In genomic region chr16:31472559-31473203, GRCh38 we compare ENCODE assay signal across 8 cellular contexts. TPM values are rescaled to one million over a fixed set of nuclear protein-coding genes. Genes with fewer than 3 reads are reported as not detected.
DNase-seq lines count a peak whose midpoint lies in the region; ATAC-seq, FAIRE-seq and TF ChIP-seq lines count a peak whose summit lies in the region.

No MANE protein-coding gene starts in this region.

- peak; percentile 89 for TF ChIP-seq CTCF in RWPE2 (IDR thresholded peaks at IDR 0.05; ENCODE audit: poor library complexity, severe bottlenecking)
- peak; percentile 84 for TF ChIP-seq CTCF in mammary epithelial cell (conservative IDR thresholded peaks at IDR 0.05 in 1 of 2, IDR thresholded peaks at IDR 0.05 in 1 of 2; ENCODE audit: extremely low read depth in 1 of 2, insufficient read depth in 1 of 2, low read depth in 1 of 2, low read length in 2 of 2)

- H3K9me3 ChIP-seq in HUES6 (ENCODE audit: control insufficient read depth, insufficient read depth, low read depth, low read length) (no peaks in the 10 kb centered on the region), RWPE2 (ENCODE audit: severe bottlenecking) (no peaks in the 10 kb centered on the region), mammary epithelial cell (replicated peaks; ENCODE audit: insufficient read depth, low read length) (no peaks in the 10 kb centered on the region), small intestine (ENCODE audit: control insufficient read depth, low read depth) (no peaks in the 10 kb centered on the region)

- intact Hi-C loops in mammary epithelial cell (cut with micrococcal nuclease) = loop anchor here (1.0 to 2.0 kb wide), 3 partner anchors 14 to 396 kb away; partner anchors contain the start of gene ARMC5

- WGBS in mammary epithelial cell (ENCODE audit: low coverage, missing lambda C conversion rate) = 40% methylated on average over 1 of the region's 24 CpGs
- WGBS in small intestine, 3 donors = 29 to 45% (median 39%) methylated on average over 24 of the region's 24 CpGs

- no peaks in the 10 kb centered on the region for H4K20me1 ChIP-seq in mammary epithelial cell (ENCODE audit: insufficient read depth, low read length)

- dilution Hi-C loops in mammary epithelial cell (cut with HindIII; ENCODE audit: low sequenced_read_pairs) = loop anchor here (25.0 kb wide), 1 partner anchor 285 kb away; the partner anchor contains the start of gene FUS

- H3K79me2 ChIP-seq in mammary epithelial cell (ENCODE audit: insufficient read depth, low read length) = no peaks in the 10 kb centered on the region

- CTCF ChIA-PET in mammary epithelial cell (lab: Charles Lee; ENCODE audit: low non-redundant PET) = interaction anchor here (0.5 to 0.6 kb wide), 2 partner anchors 12 to 54 kb away, joined by 3 to 12 read pairs; no protein-coding TSS in a partner anchor

- FAIRE-seq in small intestine (lab: Jason Lieb, UNC) = no peak

- H3K36me3 ChIP-seq in HUES6 (ENCODE audit: control insufficient read depth, insufficient read depth, low read length) = peaks cover 3% of the 10 kb centered on the region; the same call in 1 of the 2 replicates
- H3K36me3 ChIP-seq in RWPE2 (ENCODE audit: low read depth) = peaks cover 41% of the 10 kb centered on the region
- H3K36me3 ChIP-seq in mammary epithelial cell (ENCODE audit: insufficient read depth, low read length) = peaks cover 10% of the 10 kb centered on the region
- no peaks in the 10 kb centered on the region for H3K36me3 ChIP-seq in small intestine (ENCODE audit: control insufficient read depth in 2 of 2, insufficient read depth in 2 of 2, low read length in 2 of 2)

- H3K4me3 ChIP-seq in HUES6 (ENCODE audit: low read depth, low read length) (peak overlapping the region; percentile 92), RWPE2 (ENCODE audit: severe bottlenecking) (peak overlapping the region; percentile 58), mammary epithelial cell (replicated peaks in 1 of 3; ENCODE audit: insufficient read depth in 1 of 3, low read depth in 2 of 3, low read length in 3 of 3) (peak overlapping the region; percentile 60 to 72 (median 69)), small intestine (ENCODE audit: low read depth in 1 of 2, low read length in 2 of 2) (peak overlapping the region; percentile 33 to 68)

- DNase-seq in EL = peak; percentile 93
- DNase-seq in RWPE2 (ENCODE audit: low spot score) = peak; percentile 93
- peak; percentile 90 for DNase-seq in mammary epithelial cell
- peak; percentile 91 for DNase-seq in iPS-NIHi11 (ENCODE audit: low spot score)
- DNase-seq in small intestine = peak; percentile 74
- DNase-seq in effector CD4-positive, alpha-beta T cell = no peak

- H3K27me3 ChIP-seq in HUES6 (ENCODE audit: control insufficient read depth, insufficient read depth, low read length) (peaks cover 31% of the 10 kb centered on the region), RWPE2 (ENCODE audit: insufficient read depth, poor library complexity, severe bottlenecking) (no peaks in the 10 kb centered on the region), mammary epithelial cell (ENCODE audit: insufficient read depth, low read length) (no peaks in the 10 kb centered on the region), small intestine (ENCODE audit: control insufficient read depth in 2 of 2, insufficient read depth in 2 of 2, low read length in 2 of 2) (no peaks in the 10 kb centered on the region)

- 0 out of 2 replicates have a peak overlapping the region, but pooled peaks have one; percentile 46 for H3K27ac ChIP-seq in HUES6 (ENCODE audit: low read depth, low read length)
- H3K27ac ChIP-seq in RWPE2 (ENCODE audit: poor library complexity, severe bottlenecking) = peak overlapping the region; percentile 92
- H3K27ac ChIP-seq in mammary epithelial cell (ENCODE audit: insufficient read depth, low read depth, low read length) = peak overlapping the region; percentile 40
- peak overlapping the region in 1 of 2 donors; percentile 92 for H3K27ac ChIP-seq in small intestine (ENCODE audit: low read depth in 1 of 2, low read length in 1 of 2)

- H3K4me2 ChIP-seq in mammary epithelial cell (ENCODE audit: insufficient read depth, low read depth, low read length) = peak overlapping the region; percentile 88

- ATAC-seq in RWPE2 (ENCODE audit: low read depth) (peak; percentile 89), GM21619 (IDR thresholded peaks at IDR 0.05; ENCODE audit: unreplicated experiment) (no peak)

- H3K4me1 ChIP-seq in HUES6 (ENCODE audit: control insufficient read depth, insufficient read depth, low read length) (peaks cover 15% of the 10 kb centered on the region), RWPE2 (ENCODE audit: insufficient read depth, poor library complexity, severe bottlenecking) (peaks cover 9% of the 10 kb centered on the region), mammary epithelial cell (ENCODE audit: insufficient read depth, low read length) (peaks cover 8% of the 10 kb centered on the region), small intestine (ENCODE audit: control insufficient read depth in 2 of 2, insufficient read depth in 1 of 2, low read depth in 1 of 2, low read length in 1 of 2) (peaks cover 2 to 4% of the 10 kb centered on the region in 2 donors)

- in situ Hi-C loops in mammary epithelial cell (cut with MboI; ENCODE audit: low sequenced_read_pairs in 2 of 2) = loop anchor here (10.0 to 25.0 kb wide), 2 partner anchors 222 to 390 kb away; partner anchors contain the start of gene ZNF267 (in 1 of the 2)

- H3K9ac ChIP-seq in HUES6 (ENCODE audit: low read length) = peak overlapping the region; percentile 87
- no peak overlapping the region for H3K9ac ChIP-seq in mammary epithelial cell (ENCODE audit: insufficient read depth, low read length)

- BruUV-seq in mammary epithelial cell (replicated peaks; lab: Mats Ljungman, UMichigan) = no TSS peak

- H2AFZ ChIP-seq in mammary epithelial cell (ENCODE audit: low read depth, low read length) = peak overlapping the region; percentile 92

RNA-seq across cellular contexts. Expression of gene TGFB1I1, which starts 0.7 kb away (rescaled TPM):
- total RNA-seq in mammary epithelial cell = 10 to 100 TPM; 45.4 to 50.7 TPM
- 22.7 TPM for polyA plus RNA-seq in mammary epithelial cell
- polyA minus RNA-seq in mammary epithelial cell = 62.4 TPM
- 10 to 100 TPM in 1 of 3 donors, 1 to 10 TPM in 2; 1.6 to 20.1 (median 7.8) TPM for polyA plus RNA-seq in small intestine

RNA-seq across cellular contexts. Expression of gene SLC5A2, which starts 10.2 kb away (rescaled TPM):
- total RNA-seq in mammary epithelial cell = under 1 TPM in 1 of 2 donors, not detected in 1; 0.66 TPM
- polyA plus RNA-seq in mammary epithelial cell (0.17 TPM), small intestine (1 to 10 TPM in 2 of 3 donors, under 1 TPM in 1; 0.81 to 1.8 (median 1.3) TPM)
- not detected for polyA minus RNA-seq in mammary epithelial cell

RNA-seq across cellular contexts. Expression of gene ARMC5, which starts 13.4 kb away (rescaled TPM):
- 10 to 100 TPM in 1 of 2 donors, 1 to 10 TPM in 1; 8.7 to 10.7 TPM for total RNA-seq in mammary epithelial cell
- polyA plus RNA-seq in mammary epithelial cell = 6.4 TPM
- 9.8 TPM for polyA minus RNA-seq in mammary epithelial cell
- 10 to 100 TPM; 12.3 to 20.5 (median 15.0) TPM for polyA plus RNA-seq in small intestine

RNA-seq across cellular contexts. Expression of gene ZNF843, which starts 30.1 kb away (rescaled TPM):
- under 1 TPM; 0.09 to 0.17 TPM for total RNA-seq in mammary epithelial cell
- polyA plus RNA-seq in mammary epithelial cell (0.06 TPM), small intestine (under 1 TPM; 0.30 to 0.54 (median 0.45) TPM)
- polyA minus RNA-seq in mammary epithelial cell = not detected

RNA-seq across cellular contexts. Expression of gene RUSF1, which starts 35.5 kb away (rescaled TPM):
- 10 to 100 TPM; 40.5 to 46.5 TPM for total RNA-seq in mammary epithelial cell
- polyA plus RNA-seq in mammary epithelial cell (16.2 TPM), small intestine (10 to 100 TPM; 27.3 to 74.0 (median 29.5) TPM)
- 22.3 TPM for polyA minus RNA-seq in mammary epithelial cell
